ENCODE assay signal across 10 cellular contexts in genomic region chr2:36530178-36530982, GRCh38.
A peak's percentile ranks its signal among the peaks of the same experiment; 100 is the strongest.
DNase-seq lines count a peak whose midpoint lies in the region; ATAC-seq and TF ChIP-seq lines count a peak whose summit lies in the region.
"Had no signal": no experiment of that assay in that cellular context is flagged by ENCODE, and none has a peak within 500 bp of the region (broad histone marks: within the 10 kb centered on the region; RNA-seq: fewer than 3 reads in every experiment).

No MANE protein-coding gene starts in this region.

- no peak overlapping the region for H3K4me3 ChIP-seq in NB4 (ENCODE audit: low read depth, low read length)

- no peaks in the 10 kb centered on the region for H3K27me3 Mint-ChIP-seq in memory B cell

- TF ChIP-seq POLR2A in GM18505 (IDR thresholded peaks at IDR 0.05; ENCODE audit: borderline replicate concordance, extremely low read depth, insufficient read depth, insufficient read length) (no peak), NB4 (IDR thresholded peaks at IDR 0.05; ENCODE audit: extremely low read depth, insufficient read length) (no peak)

- peaks cover 5% of the 10 kb centered on the region for H3K9me3 Mint-ChIP-seq in memory B cell
- H3K9me3 Mint-ChIP-seq: T-helper 1 cell treated with Interleukin-12 subunit alpha and Interleukin-12 subunit beta and Interleukin-4 antibody, amounts not matched to agents 30 μg/mL and 1 μg/mL, for 36 hours had no signal

- ATAC-seq in GM18505 (IDR thresholded peaks at IDR 0.05; ENCODE audit: unreplicated experiment) (peak; percentile 90), HG02571 (IDR thresholded peaks at IDR 0.05; ENCODE audit: unreplicated experiment) (peak; percentile 60), memory B cell (ENCODE audit: low read depth) (peak; percentile 88)

- TF ChIP-seq CTCF in NB4 (IDR thresholded peaks at IDR 0.05; ENCODE audit: low read depth, low read length), result no peak

- peaks cover 1% of the 10 kb centered on the region for H3K36me3 Mint-ChIP-seq in memory B cell

- H3K4me3 Mint-ChIP-seq in memory B cell, result no peak overlapping the region
- H3K4me3 Mint-ChIP-seq: T-helper 1 cell treated with Interleukin-12 subunit alpha and Interleukin-12 subunit beta and Interleukin-4 antibody, amounts not matched to agents 30 μg/mL and 1 μg/mL, for 36 hours had no signal

- H3K27ac Mint-ChIP-seq in memory B cell, result no peak overlapping the region
- H3K27ac Mint-ChIP-seq: T-helper 1 cell treated with Interleukin-12 subunit alpha and Interleukin-12 subunit beta and Interleukin-4 antibody, amounts not matched to agents 30 μg/mL and 1 μg/mL, for 36 hours had no signal

- DNase-seq in NB4 (ENCODE audit: low read depth), result peak; percentile 47
- DNase-seq in memory B cell (ENCODE audit: low spot score in 2 of 2), result no peak
- DNase-seq in AML-193 (lab: John Stamatoyannopoulos, UW), result no peak
- DNase-seq in C1 segment of cervical spinal cord (lab: John Stamatoyannopoulos, UW), result no peak
- DNase-seq in HUDEP-2 (lab: John Stamatoyannopoulos, UW; ENCODE audit: unreplicated experiment in 76 of 76), result no peak
- no peak for DNase-seq in COLO829 (ENCODE audit: low spot score)
- DNase-seq: effector CD8-positive, alpha-beta T cell had no signal

- H3K4me1 Mint-ChIP-seq in memory B cell, result peaks cover 12% of the 10 kb centered on the region
